8 cellular contexts compared by ENCODE assay signal in the genomic region with DNA sequence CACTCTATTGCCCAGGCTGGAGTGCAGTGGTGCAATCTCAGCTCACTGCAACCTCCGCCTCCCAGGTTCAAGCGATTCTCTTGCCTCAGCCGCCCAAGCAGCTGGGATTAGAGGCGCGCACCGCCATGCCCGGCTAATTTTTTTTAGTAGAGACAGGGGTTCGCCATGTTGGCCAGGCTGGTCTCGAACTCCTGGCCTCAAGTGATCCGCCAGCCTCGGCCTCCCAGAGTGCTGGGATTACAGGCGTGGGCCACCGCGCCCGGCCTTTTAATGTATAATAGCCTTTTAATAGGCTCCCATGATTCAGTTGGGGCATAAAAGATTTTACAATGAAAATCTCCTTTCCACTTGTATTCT. TPM values are rescaled to one million over a fixed set of nuclear protein-coding genes. Genes with fewer than 3 reads are reported as not detected.
DNase-seq lines count a peak whose midpoint lies in the region; ATAC-seq and TF ChIP-seq lines count a peak whose summit lies in the region.
"Not testable (repeated sequence)": the region's sequence is repeated elsewhere in the genome, so short reads cannot be mapped to it uniquely, and the experiment has no call there.

No MANE protein-coding gene starts in this region.

- H3K4me1 ChIP-seq in duodenal mucosa (ENCODE audit: control insufficient read depth in 1 of 2, insufficient read depth in 2 of 2, low read length in 2 of 2) (peaks cover 17 to 20% of the 10 kb centered on the region in 2 donors), mucosa of descending colon (ENCODE audit: low read depth) (peaks cover 20% of the 10 kb centered on the region), upper lobe of left lung (peaks cover 10 to 41% (median 26%) of the 10 kb centered on the region in 4 donors)
- not testable (repeated sequence) for H3K4me1 ChIP-seq in iPS DF 6.9 (ENCODE audit: control insufficient read depth, insufficient read depth, low read length); sigmoid colon

- peak overlapping the region; percentile 71 to 91 for H3K9ac ChIP-seq in duodenal mucosa (ENCODE audit: low read depth in 1 of 2, low read length in 2 of 2)

- not testable (repeated sequence) for TF ChIP-seq CTCF in Calu3 (IDR thresholded peaks at IDR 0.05; ENCODE audit: unreplicated experiment); RWPE1 (conservative IDR thresholded peaks at IDR 0.05; ENCODE audit: low read depth); mucosa of descending colon (IDR thresholded peaks at IDR 0.05); sigmoid colon (IDR thresholded peaks at IDR 0.05); upper lobe of left lung (IDR thresholded peaks at IDR 0.05)

- H3K27ac Mint-ChIP-seq in Calu3 (ENCODE audit: unreplicated experiment) = peak overlapping the region; percentile 94
- peak overlapping the region; percentile 88 for H3K27ac Mint-ChIP-seq in activated naive CD4-positive, alpha-beta T cell treated with anti-CD3 and anti-CD28 coated beads, Interleukin-2, amount 10 ng/mL, durations not matched to agents 7 days and 5 days

- peaks cover 14% of the 10 kb centered on the region for H3K36me3 Mint-ChIP-seq in Calu3 (ENCODE audit: insufficient read depth, unreplicated experiment)
- not testable (repeated sequence) for H3K36me3 Mint-ChIP-seq in activated naive CD4-positive, alpha-beta T cell treated with anti-CD3 and anti-CD28 coated beads, Interleukin-2, amount 10 ng/mL, durations not matched to agents 7 days and 5 days

- TSS peak; percentile 99 for BruUV-seq in Calu3 (replicated peaks; lab: Mats Ljungman, UMichigan)

- TF ChIP-seq EP300 in sigmoid colon (IDR thresholded peaks at IDR 0.05); upper lobe of left lung (IDR thresholded peaks at IDR 0.05): not testable (repeated sequence)

- peaks cover 29% of the 10 kb centered on the region for H3K4me1 Mint-ChIP-seq in Calu3 (ENCODE audit: low read depth, unreplicated experiment)
- peaks cover 72% of the 10 kb centered on the region for H3K4me1 Mint-ChIP-seq in activated naive CD4-positive, alpha-beta T cell treated with anti-CD3 and anti-CD28 coated beads, Interleukin-2, amount 10 ng/mL, durations not matched to agents 7 days and 5 days

- peak overlapping the region; percentile 91 for H3K27ac ChIP-seq in RWPE1
- H3K27ac ChIP-seq in duodenal mucosa (ENCODE audit: low read depth, low read length) = peak overlapping the region; percentile 80
- not testable (repeated sequence) for H3K27ac ChIP-seq in iPS DF 6.9 (ENCODE audit: low read length)
- H3K27ac ChIP-seq in sigmoid colon = peak overlapping the region in 3 of 4 donors; percentile 21 to 38 (median 34)
- peak overlapping the region; percentile 74 to 82 (median 82) for H3K27ac ChIP-seq in upper lobe of left lung

- H3K36me3 ChIP-seq in duodenal mucosa (ENCODE audit: control insufficient read depth in 1 of 2, insufficient read depth in 2 of 2, low read length in 2 of 2); iPS DF 6.9 (ENCODE audit: control insufficient read depth, insufficient read depth, low read length); mucosa of descending colon (ENCODE audit: low read depth); sigmoid colon; upper lobe of left lung: not testable (repeated sequence)

- not testable (repeated sequence) for H3K9me3 ChIP-seq in duodenal mucosa (ENCODE audit: control insufficient read depth in 1 of 2, low read length in 2 of 2); iPS DF 6.9 (ENCODE audit: control insufficient read depth, insufficient read depth, low read length); mucosa of descending colon; sigmoid colon; upper lobe of left lung

- H3K4me3 ChIP-seq in duodenal mucosa (ENCODE audit: low read depth in 1 of 2, low read length in 2 of 2) (peak overlapping the region; percentile 59 to 69), iPS DF 6.9 (ENCODE audit: low read length) (peak overlapping the region; percentile 49; the same call in 1 of the 2 replicates), sigmoid colon (peak overlapping the region in 2 of 4 donors; percentile 14 to 19), upper lobe of left lung (peak overlapping the region in 3 of 4 donors; percentile 25 to 41 (median 39))
- H3K4me3 ChIP-seq in mucosa of descending colon = not testable (repeated sequence)

- ATAC-seq in mucosa of descending colon = peak; percentile 19
- not testable (repeated sequence) for ATAC-seq in upper lobe of left lung (ENCODE audit: low FRiP score in 2 of 2)

- not testable (repeated sequence) for DNase-seq in Calu3; RWPE1 (ENCODE audit: low spot score); activated naive CD4-positive, alpha-beta T cell treated with anti-CD3 and anti-CD28 coated beads, Interleukin-2, amount 10 ng/mL, durations not matched to agents 7 days and 5 days; iPS DF 6.9 (ENCODE audit: low read depth, low spot score); sigmoid colon
- DNase-seq in mucosa of descending colon = peak in 1 of 3 donors; percentile 67
- peak in 1 of 2 donors; percentile 66 for DNase-seq in upper lobe of left lung

- peak overlapping the region; percentile 85 for H3K4me3 Mint-ChIP-seq in Calu3 (ENCODE audit: low read depth, unreplicated experiment)
- H3K4me3 Mint-ChIP-seq in activated naive CD4-positive, alpha-beta T cell treated with anti-CD3 and anti-CD28 coated beads, Interleukin-2, amount 10 ng/mL, durations not matched to agents 7 days and 5 days = peak overlapping the region; percentile 56

- no CpG with 5 or more reads among the region's 15 CpGs for WGBS in iPS DF 6.9 (ENCODE audit: insufficient coverage, insufficient read length)
- WGBS in sigmoid colon, 2 donors = 21 to 70% methylated on average over 15 of the region's 15 CpGs
- 66 to 83% methylated on average over 15 of the region's 15 CpGs for WGBS in upper lobe of left lung, 2 donors

- POLR2A ChIA-PET in RWPE1 (lab: Yijun Ruan, JAX; ENCODE audit: low non-redundant PET) = interaction anchor here (1.1 kb wide), 1 partner anchor 22 kb away, joined by 6 read pairs; the partner anchor contains the start of gene MYH9

- not testable (repeated sequence) for H3K27me3 Mint-ChIP-seq in Calu3 (ENCODE audit: unreplicated experiment); activated naive CD4-positive, alpha-beta T cell treated with anti-CD3 and anti-CD28 coated beads, Interleukin-2, amount 10 ng/mL, durations not matched to agents 7 days and 5 days

- not testable (repeated sequence) for TF ChIP-seq POLR2A in sigmoid colon (IDR thresholded peaks at IDR 0.05); upper lobe of left lung (IDR thresholded peaks at IDR 0.05)

- not testable (repeated sequence) for H3K9me3 Mint-ChIP-seq in Calu3 (ENCODE audit: low read depth, unreplicated experiment); activated naive CD4-positive, alpha-beta T cell treated with anti-CD3 and anti-CD28 coated beads, Interleukin-2, amount 10 ng/mL, durations not matched to agents 7 days and 5 days

- CTCF ChIA-PET in Calu3 (lab: Charles Lee); RWPE1 (lab: Yijun Ruan, JAX); activated naive CD4-positive, alpha-beta T cell treated with anti-CD3 and anti-CD28 coated beads, Interleukin-2, amount 10 ng/mL, durations not matched to agents 7 days and 5 days (lab: Charles Lee): not testable (repeated sequence)

- H3K27me3 ChIP-seq in duodenal mucosa (ENCODE audit: control insufficient read depth in 1 of 2, insufficient read depth in 2 of 2, low read length in 2 of 2); iPS DF 6.9 (ENCODE audit: control insufficient read depth, insufficient read depth, low read length); sigmoid colon; upper lobe of left lung: not testable (repeated sequence)

- intact Hi-C loops in Calu3 (cut with micrococcal nuclease; ENCODE audit: unreplicated experiment); mucosa of descending colon (cut with DNase I, micrococcal nuclease); sigmoid colon (cut with DNase I): not testable (repeated sequence)

RNA-seq across cellular contexts. Expression of gene MYH9, which starts 21.8 kb away (rescaled TPM):
- total RNA-seq in Calu3 (2022) (526 and 606 TPM in 2 replicates), mucosa of descending colon (100 to 1,000 TPM; 501 to 831 (median 599) TPM), sigmoid colon (100 to 1,000 TPM; 147 to 273 (median 184) TPM), upper lobe of left lung (100 to 1,000 TPM; 486 to 925 (median 599) TPM)
- 100 to 1,000 TPM in 1 of 3 donors, 10 to 100 TPM in 2; 63.7 to 307 (median 88.3) TPM for polyA plus RNA-seq in sigmoid colon
